ENCODE assay signal across 8 cellular contexts in the genomic region with DNA sequence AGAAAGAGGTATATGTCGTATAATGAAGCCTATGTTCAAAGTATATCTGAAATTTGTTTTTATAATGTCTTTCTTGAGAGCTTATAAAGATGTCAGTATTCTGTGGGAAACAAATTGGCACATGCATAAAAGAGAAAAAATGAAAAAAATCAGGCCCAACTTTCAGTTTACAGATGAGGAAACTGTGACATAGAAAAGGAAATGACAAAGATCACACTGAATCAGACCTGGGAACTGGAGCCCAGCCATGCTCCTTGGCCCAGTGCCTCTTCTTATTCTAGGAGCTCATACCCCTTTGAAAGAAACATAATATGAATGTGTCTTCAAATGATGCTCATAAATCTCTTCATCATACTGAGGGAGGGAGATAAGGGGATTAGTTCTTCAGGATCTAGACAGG. TPM values are rescaled to one million over a fixed set of nuclear protein-coding genes. Genes with fewer than 3 reads are reported as not detected.
DNase-seq lines count a peak whose midpoint lies in the region; ATAC-seq and TF ChIP-seq lines count a peak whose summit lies in the region.

No MANE protein-coding gene starts in this region.

- intact Hi-C loops in A673 (cut with micrococcal nuclease; ENCODE audit: unreplicated experiment): no loop called here
- intact Hi-C loops in left lung (cut with DNase I): no loop called here

- H3K9me3 Mint-ChIP-seq in activated naive CD8-positive, alpha-beta T cell treated with anti-CD3 and anti-CD28 coated beads for 36 hours: peaks cover 13% of the 10 kb centered on the region

- POLR2A ChIA-PET in A673 (lab: Charles Lee; ENCODE audit: low non-redundant PET): no interaction called here

- BruUV-seq in A673 (replicated peaks; lab: Mats Ljungman, UMichigan): TSS peak; percentile 73

- ATAC-seq in left lung: no peak
- no peak for ATAC-seq in GM18517 (IDR thresholded peaks at IDR 0.05; ENCODE audit: unreplicated experiment)
- ATAC-seq in HG02852 (IDR thresholded peaks at IDR 0.05; ENCODE audit: unreplicated experiment): no peak

- CTCF ChIA-PET in A673 (lab: Charles Lee): no interaction called here

- H3K27ac ChIP-seq in A673 (ENCODE audit: low read depth, low read length, poor library complexity, severe bottlenecking) (peak overlapping the region; percentile 90), HUES48 (ENCODE audit: low read depth, low read length) (no peak overlapping the region), left lung (peak overlapping the region; percentile 90 to 97)

- DNase-seq in A673 (ENCODE audit: low spot score) (no peak), left lung (no peak), SK-N-DZ (ENCODE audit: low spot score) (no peak), HPDE6-E6E7 (ENCODE audit: extremely low spot score) (no peak)
- peak; percentile 11 for DNase-seq in activated naive CD8-positive, alpha-beta T cell treated with anti-CD3 and anti-CD28 coated beads for 36 hours

- H3K4me1 ChIP-seq in A673 (ENCODE audit: insufficient read depth, low read length, poor library complexity, severe bottlenecking): peaks cover 6% of the 10 kb centered on the region
- no peaks in the 10 kb centered on the region for H3K4me1 ChIP-seq in HUES48 (ENCODE audit: control insufficient read depth, insufficient read depth, low read length)
- peaks cover 9 to 39% of the 10 kb centered on the region in 2 donors for H3K4me1 ChIP-seq in left lung

- H3K27me3 ChIP-seq in A673 (replicated peaks; ENCODE audit: insufficient read depth, low read depth, low read length, poor library complexity) (no peaks in the 10 kb centered on the region), HUES48 (ENCODE audit: control insufficient read depth, insufficient read depth, low read length) (no peaks in the 10 kb centered on the region), left lung (no peaks in the 10 kb centered on the region)

- H3K4me3 Mint-ChIP-seq in activated naive CD8-positive, alpha-beta T cell treated with anti-CD3 and anti-CD28 coated beads for 36 hours: peak overlapping the region; percentile 94

- H3K36me3 Mint-ChIP-seq in activated naive CD8-positive, alpha-beta T cell treated with anti-CD3 and anti-CD28 coated beads for 36 hours: peaks cover 29% of the 10 kb centered on the region

- no peak overlapping the region for H3K9ac ChIP-seq in HUES48 (ENCODE audit: low read depth, low read length)

- peak overlapping the region; percentile 40 for H3K27ac Mint-ChIP-seq in activated naive CD8-positive, alpha-beta T cell treated with anti-CD3 and anti-CD28 coated beads for 36 hours

- H3K36me3 ChIP-seq in A673 (ENCODE audit: insufficient read depth, low read length, poor library complexity, severe bottlenecking) (no peaks in the 10 kb centered on the region), HUES48 (ENCODE audit: control insufficient read depth, insufficient read depth, low read length) (peaks cover 5% of the 10 kb centered on the region; the same call in 1 of the 2 replicates), left lung (peaks cover 0 to 9% of the 10 kb centered on the region in 2 donors)

- H3K4me1 Mint-ChIP-seq in activated naive CD8-positive, alpha-beta T cell treated with anti-CD3 and anti-CD28 coated beads for 36 hours: peaks cover 12% of the 10 kb centered on the region

- no peaks in the 10 kb centered on the region for H3K9me3 ChIP-seq in A673 (ENCODE audit: low read depth, low read length, poor library complexity, severe bottlenecking)
- no peaks in the 10 kb centered on the region for H3K9me3 ChIP-seq in HUES48 (ENCODE audit: control insufficient read depth, insufficient read depth, low read length)
- H3K9me3 ChIP-seq in left lung: no peaks in the 10 kb centered on the region

- H3K4me3 ChIP-seq in A673 (ENCODE audit: low read depth, low read length, poor library complexity, severe bottlenecking): peak overlapping the region; percentile 88
- peak overlapping the region; percentile 93 for H3K4me3 ChIP-seq in HUES48 (ENCODE audit: low read depth, low read length)
- peak overlapping the region in 1 of 2 donors; percentile 84 for H3K4me3 ChIP-seq in left lung

- no peaks in the 10 kb centered on the region for H3K27me3 Mint-ChIP-seq in activated naive CD8-positive, alpha-beta T cell treated with anti-CD3 and anti-CD28 coated beads for 36 hours

- TF ChIP-seq CTCF in A673 (conservative IDR thresholded peaks at IDR 0.05; ENCODE audit: low read depth, low read length) (no peak), left lung (IDR thresholded peaks at IDR 0.05) (no peak)

RNA-seq across cellular contexts. Expression of a gene that starts 48.4 kb away (rescaled TPM):
- total RNA-seq in A673 (2021) (20.9 and 23.1 TPM in 2 replicates), left lung (10 to 100 TPM; 13.4 to 20.6 TPM)
- total RNA-seq in activated naive CD8-positive, alpha-beta T cell treated with anti-CD3 and anti-CD28 coated beads for 36 hours: 1 to 10 TPM; 3.0 to 4.4 TPM
- polyA plus RNA-seq in SK-N-DZ (2014; cell fraction: cytosol; rRNA removed): 11.8 and 21.0 TPM in 2 replicates
- 42.9 and 51.7 TPM in 2 replicates for polyA plus RNA-seq in SK-N-DZ (2014; cell fraction: nucleus; rRNA removed)
